1 cellular context compared by ENCODE assay signal in the genomic region with DNA sequence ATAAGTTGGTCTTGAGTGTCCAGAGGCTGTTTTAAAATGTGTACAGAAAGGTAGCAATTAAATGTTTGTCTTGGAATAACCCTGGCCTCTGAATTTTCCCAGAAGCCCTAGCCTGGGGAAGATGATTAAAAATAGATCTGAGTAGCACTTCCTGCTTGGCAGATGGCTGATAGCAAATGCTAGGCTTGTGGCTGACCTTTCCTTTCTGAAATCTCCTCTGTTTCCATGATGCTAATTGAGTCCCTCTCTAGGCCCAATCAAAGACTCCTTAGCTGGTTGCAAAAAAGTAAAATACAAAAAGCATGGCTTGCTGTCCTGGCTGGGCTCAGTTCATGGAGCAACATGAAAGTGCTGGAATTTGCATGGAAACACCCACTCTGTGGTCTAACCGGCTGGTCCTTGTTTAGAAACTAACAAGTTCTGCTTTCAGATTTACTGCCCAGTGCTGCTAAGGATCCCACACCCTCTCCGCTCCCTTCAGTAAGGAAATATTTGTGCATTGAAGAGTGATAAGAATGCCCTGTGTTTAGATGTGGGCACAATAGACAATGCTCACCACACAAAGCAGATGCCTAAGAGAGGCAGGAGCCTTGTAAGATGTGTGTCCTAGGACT.
TF ChIP-seq lines count a peak whose summit lies in the region.

No MANE protein-coding gene starts in this region.

TF ChIP-seq in GM12878, 131 proteins besides CTCF, POLR2A, EP300 and RAD21 (continues in another document):
- TF ChIP-seq E4F1 (IDR thresholded peaks at IDR 0.05; ENCODE audit: borderline replicate concordance, partially characterized antibody) (no peak), NFIC (IDR thresholded peaks at IDR 0.05; ENCODE audit: low read depth, low read length) (peak; percentile 61), BCL11A (IDR thresholded peaks at IDR 0.05; ENCODE audit: low read depth, low read length) (peak; percentile 49; the same call in 1 of the 2 replicates), MEF2A (IDR thresholded peaks at IDR 0.05; ENCODE audit: insufficient read depth, low read depth, low read length) (0 out of 2 replicates have a peak, but pooled peaks have one; percentile 20), IKZF1 (conservative IDR thresholded peaks at IDR 0.05) (peak; percentile 99), SIX5 (IDR thresholded peaks at IDR 0.05; ENCODE audit: low read depth, low read length, severe bottlenecking) (no peak), EGR1 (IDR thresholded peaks at IDR 0.05; ENCODE audit: borderline replicate concordance in 1 of 2, low read depth in 2 of 2, low read length in 2 of 2) (no peak), RELB (IDR thresholded peaks at IDR 0.05; ENCODE audit: low read depth) (peak; percentile 93), NR2F1 (conservative IDR thresholded peaks at IDR 0.05) (no peak), MEF2B (IDR thresholded peaks at IDR 0.05; ENCODE audit: partially characterized antibody, poor library complexity, severe bottlenecking) (peak; percentile 64), SMC3 (IDR thresholded peaks at IDR 0.05; ENCODE audit: borderline replicate concordance, low read length) (no peak), ESRRA (IDR thresholded peaks at IDR 0.05; ENCODE audit: low read length) (no peak), RUNX3 (IDR thresholded peaks at IDR 0.05; ENCODE audit: low read length) (peak; percentile 93), DPF2 (IDR thresholded peaks at IDR 0.05) (peak; percentile 84), MTA2 (IDR thresholded peaks at IDR 0.05; ENCODE audit: low read depth) (peak; percentile 79), TARDBP (IDR thresholded peaks at IDR 0.05; ENCODE audit: borderline replicate concordance) (no peak), RAD51 (IDR thresholded peaks at IDR 0.05) (no peak), BCL3 (IDR thresholded peaks at IDR 0.05; ENCODE audit: borderline replicate concordance, insufficient read depth, low read depth, low read length, poor library complexity, severe bottlenecking) (no peak), CBFB (IDR thresholded peaks at IDR 0.05; ENCODE audit: low read depth) (peak; percentile 57; the same call in 1 of the 2 replicates), ZNF592 (IDR thresholded peaks at IDR 0.05) (no peak), EED (IDR thresholded peaks at IDR 0.05; ENCODE audit: low read depth) (peak; percentile 97), BMI1 (IDR thresholded peaks at IDR 0.05; ENCODE audit: borderline replicate concordance) (peak; percentile 32; the same call in 1 of the 2 replicates), RCOR1 (conservative IDR thresholded peaks at IDR 0.05; ENCODE audit: low read depth, low read length) (no peak), FOXK2 (IDR thresholded peaks at IDR 0.05) (peak; percentile 53; the same call in 1 of the 2 replicates), LARP7 (IDR thresholded peaks at IDR 0.05) (no peak), SP1 (IDR thresholded peaks at IDR 0.05; ENCODE audit: low read depth, low read length) (no peak), HSF1 (IDR thresholded peaks at IDR 0.05; ENCODE audit: low read depth, low read length) (no peak), MXI1 (IDR thresholded peaks at IDR 0.05; ENCODE audit: low read depth, low read length) (no peak), NFYA (IDR thresholded peaks at IDR 0.05; ENCODE audit: borderline replicate concordance, low read depth, low read length) (no peak), SKIL (IDR thresholded peaks at IDR 0.05; ENCODE audit: low read depth, poor library complexity, severe bottlenecking) (peak; percentile 65), KDM1A (IDR thresholded peaks at IDR 0.05; ENCODE audit: borderline replicate concordance) (no peak), JUND (IDR thresholded peaks at IDR 0.05; ENCODE audit: low read depth, low read length) (no peak)
- TF ChIP-seq, protein P1, sequence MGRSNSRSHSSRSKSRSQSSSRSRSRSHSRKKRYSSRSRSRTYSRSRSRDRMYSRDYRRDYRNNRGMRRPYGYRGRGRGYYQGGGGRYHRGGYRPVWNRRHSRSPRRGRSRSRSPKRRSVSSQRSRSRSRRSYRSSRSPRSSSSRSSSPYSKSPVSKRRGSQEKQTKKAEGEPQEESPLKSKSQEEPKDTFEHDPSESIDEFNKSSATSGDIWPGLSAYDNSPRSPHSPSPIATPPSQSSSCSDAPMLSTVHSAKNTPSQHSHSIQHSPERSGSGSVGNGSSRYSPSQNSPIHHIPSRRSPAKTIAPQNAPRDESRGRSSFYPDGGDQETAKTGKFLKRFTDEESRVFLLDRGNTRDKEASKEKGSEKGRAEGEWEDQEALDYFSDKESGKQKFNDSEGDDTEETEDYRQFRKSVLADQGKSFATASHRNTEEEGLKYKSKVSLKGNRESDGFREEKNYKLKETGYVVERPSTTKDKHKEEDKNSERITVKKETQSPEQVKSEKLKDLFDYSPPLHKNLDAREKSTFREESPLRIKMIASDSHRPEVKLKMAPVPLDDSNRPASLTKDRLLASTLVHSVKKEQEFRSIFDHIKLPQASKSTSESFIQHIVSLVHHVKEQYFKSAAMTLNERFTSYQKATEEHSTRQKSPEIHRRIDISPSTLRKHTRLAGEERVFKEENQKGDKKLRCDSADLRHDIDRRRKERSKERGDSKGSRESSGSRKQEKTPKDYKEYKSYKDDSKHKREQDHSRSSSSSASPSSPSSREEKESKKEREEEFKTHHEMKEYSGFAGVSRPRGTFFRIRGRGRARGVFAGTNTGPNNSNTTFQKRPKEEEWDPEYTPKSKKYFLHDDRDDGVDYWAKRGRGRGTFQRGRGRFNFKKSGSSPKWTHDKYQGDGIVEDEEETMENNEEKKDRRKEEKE (IDR thresholded peaks at IDR 0.05): no peak
- TF ChIP-seq, protein P2, sequence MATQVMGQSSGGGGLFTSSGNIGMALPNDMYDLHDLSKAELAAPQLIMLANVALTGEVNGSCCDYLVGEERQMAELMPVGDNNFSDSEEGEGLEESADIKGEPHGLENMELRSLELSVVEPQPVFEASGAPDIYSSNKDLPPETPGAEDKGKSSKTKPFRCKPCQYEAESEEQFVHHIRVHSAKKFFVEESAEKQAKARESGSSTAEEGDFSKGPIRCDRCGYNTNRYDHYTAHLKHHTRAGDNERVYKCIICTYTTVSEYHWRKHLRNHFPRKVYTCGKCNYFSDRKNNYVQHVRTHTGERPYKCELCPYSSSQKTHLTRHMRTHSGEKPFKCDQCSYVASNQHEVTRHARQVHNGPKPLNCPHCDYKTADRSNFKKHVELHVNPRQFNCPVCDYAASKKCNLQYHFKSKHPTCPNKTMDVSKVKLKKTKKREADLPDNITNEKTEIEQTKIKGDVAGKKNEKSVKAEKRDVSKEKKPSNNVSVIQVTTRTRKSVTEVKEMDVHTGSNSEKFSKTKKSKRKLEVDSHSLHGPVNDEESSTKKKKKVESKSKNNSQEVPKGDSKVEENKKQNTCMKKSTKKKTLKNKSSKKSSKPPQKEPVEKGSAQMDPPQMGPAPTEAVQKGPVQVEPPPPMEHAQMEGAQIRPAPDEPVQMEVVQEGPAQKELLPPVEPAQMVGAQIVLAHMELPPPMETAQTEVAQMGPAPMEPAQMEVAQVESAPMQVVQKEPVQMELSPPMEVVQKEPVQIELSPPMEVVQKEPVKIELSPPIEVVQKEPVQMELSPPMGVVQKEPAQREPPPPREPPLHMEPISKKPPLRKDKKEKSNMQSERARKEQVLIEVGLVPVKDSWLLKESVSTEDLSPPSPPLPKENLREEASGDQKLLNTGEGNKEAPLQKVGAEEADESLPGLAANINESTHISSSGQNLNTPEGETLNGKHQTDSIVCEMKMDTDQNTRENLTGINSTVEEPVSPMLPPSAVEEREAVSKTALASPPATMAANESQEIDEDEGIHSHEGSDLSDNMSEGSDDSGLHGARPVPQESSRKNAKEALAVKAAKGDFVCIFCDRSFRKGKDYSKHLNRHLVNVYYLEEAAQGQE (IDR thresholded peaks at IDR 0.05; ENCODE audit: low read depth, low read length): no peak
